21 cellular contexts compared by ENCODE assay signal in genomic region chr14:104550849-104551728, GRCh38. TPM values are rescaled to one million over a fixed set of nuclear protein-coding genes. Genes with fewer than 3 reads are reported as not detected.
DNase-seq lines count a peak whose midpoint lies in the region; ATAC-seq and TF ChIP-seq lines count a peak whose summit lies in the region.
"Had no signal": no experiment of that assay in that cellular context is flagged by ENCODE, and none has a peak within 500 bp of the region (broad histone marks: within the 10 kb centered on the region; RNA-seq: fewer than 3 reads in every experiment).

No MANE protein-coding gene starts in this region.

- intact Hi-C loops in activated CD4-positive, alpha-beta T cell treated with anti-CD3 and anti-CD28 coated beads for 36 hours (cut with DNase I, micrococcal nuclease), result no loop called here
- intact Hi-C loops in dorsolateral prefrontal cortex (cut with DNase I) (no loop called here), prostate gland (cut with DNase I) (no loop called here)

- no peaks in the 10 kb centered on the region for H3K36me3 ChIP-seq in prostate gland

- H3K27me3 ChIP-seq in dorsolateral prefrontal cortex, result peaks cover 0 to 13% (median 0%) of the 10 kb centered on the region in 45 donors
- H3K27me3 ChIP-seq in prostate gland (replicated peaks; ENCODE audit: insufficient read depth), result peaks cover 10% of the 10 kb centered on the region

- DNase-seq in activated CD4-positive, alpha-beta T cell treated with anti-CD3 and anti-CD28 coated beads for 36 hours, result peak; percentile 2
- DNase-seq in activated CD4-positive, alpha-beta T cell treated with anti-CD3 and anti-CD28 coated beads for 4 hours, result no peak
- DNase-seq in HFFc6 (no peak), dorsolateral prefrontal cortex (peak in 8 of 10 donors; percentile 6 to 40 (median 26)), omental fat pad (ENCODE audit: low spot score) (peak; percentile 1), prostate gland (ENCODE audit: low spot score) (no peak), DMS 273 (lab: John Stamatoyannopoulos, UW; ENCODE audit: unreplicated experiment) (no peak), A172 (ENCODE audit: low spot score) (no peak)
- DNase-seq: activated CD4-positive, alpha-beta T cell treated with anti-CD3 and anti-CD28 coated beads, Interleukin-2, amount 10 ng/mL, durations not matched to agents 7 days and 5 days; activated T-cell treated with anti-CD3 and anti-CD28 coated beads, Interleukin-2, amount 50 U/mL, for 24 hours; amniotic stem cell; EL; foreskin keratinocyte; HCEC 1CT; MM.1S; NCI-H2081; NCI-H748 treated with DMSO at 0.1 percent for 48 hours had no signal

- WGBS in prostate gland, result 70% methylated on average over 24 of the region's 24 CpGs

- H3K9me3 Mint-ChIP-seq in activated CD4-positive, alpha-beta T cell treated with anti-CD3 and anti-CD28 coated beads for 36 hours (ENCODE audit: low read depth), result no peaks in the 10 kb centered on the region
- peaks cover 7% of the 10 kb centered on the region; the same call in 1 of the 2 replicates for H3K9me3 Mint-ChIP-seq in HFFc6
- H3K9me3 Mint-ChIP-seq: activated CD4-positive, alpha-beta T cell treated with anti-CD3 and anti-CD28 coated beads, Interleukin-2, amount 10 ng/mL, durations not matched to agents 7 days and 5 days; activated T-cell treated with anti-CD3 and anti-CD28 coated beads, Interleukin-2, amount 50 U/mL, for 24 hours had no signal

- POLR2A ChIA-PET in activated CD4-positive, alpha-beta T cell treated with anti-CD3 and anti-CD28 coated beads for 36 hours (lab: Charles Lee), result no interaction called here

- no peak for TF ChIP-seq POLR2A in prostate gland (IDR thresholded peaks at IDR 0.05)

- H3K27ac ChIP-seq in dorsolateral prefrontal cortex (no peak overlapping the region), prostate gland (no peak overlapping the region)
- H3K27ac ChIP-seq: foreskin keratinocyte, skin epidermis had no signal

- CTCF ChIA-PET in activated CD4-positive, alpha-beta T cell treated with anti-CD3 and anti-CD28 coated beads for 36 hours (lab: Charles Lee), result no interaction called here

- H3K4me3 Mint-ChIP-seq in activated CD4-positive, alpha-beta T cell treated with anti-CD3 and anti-CD28 coated beads for 36 hours, result no peak overlapping the region
- H3K4me3 Mint-ChIP-seq in HFFc6, result no peak overlapping the region
- H3K4me3 Mint-ChIP-seq: activated CD4-positive, alpha-beta T cell treated with anti-CD3 and anti-CD28 coated beads, Interleukin-2, amount 10 ng/mL, durations not matched to agents 7 days and 5 days; activated T-cell treated with anti-CD3 and anti-CD28 coated beads, Interleukin-2, amount 50 U/mL, for 24 hours; memory B cell had no signal

- H3K27me3 Mint-ChIP-seq in activated CD4-positive, alpha-beta T cell treated with anti-CD3 and anti-CD28 coated beads for 36 hours, result peaks cover 11% of the 10 kb centered on the region
- H3K27me3 Mint-ChIP-seq in HFFc6 (ENCODE audit: insufficient read depth), result peaks cover 30% of the 10 kb centered on the region
- H3K27me3 Mint-ChIP-seq: activated CD4-positive, alpha-beta T cell treated with anti-CD3 and anti-CD28 coated beads, Interleukin-2, amount 10 ng/mL, durations not matched to agents 7 days and 5 days had no signal

- ATAC-seq in activated CD4-positive, alpha-beta T cell treated with anti-CD3 and anti-CD28 coated beads for 36 hours, result no peak
- no peak for ATAC-seq in omental fat pad (ENCODE audit: low FRiP score)
- ATAC-seq: foreskin keratinocyte had no signal

- no peaks in the 10 kb centered on the region for H3K4me1 Mint-ChIP-seq in activated CD4-positive, alpha-beta T cell treated with anti-CD3 and anti-CD28 coated beads for 36 hours
- no peaks in the 10 kb centered on the region for H3K4me1 Mint-ChIP-seq in HFFc6 (ENCODE audit: low read depth)
- H3K4me1 Mint-ChIP-seq: activated CD4-positive, alpha-beta T cell treated with anti-CD3 and anti-CD28 coated beads, Interleukin-2, amount 10 ng/mL, durations not matched to agents 7 days and 5 days; memory B cell had no signal

- no peaks in the 10 kb centered on the region for H3K9me3 ChIP-seq in prostate gland

- H3K4me1 ChIP-seq in prostate gland (replicated peaks), result no peaks in the 10 kb centered on the region
- H3K4me1 ChIP-seq: foreskin keratinocyte had no signal

- TF ChIP-seq CTCF in HFFc6 (IDR thresholded peaks at IDR 0.05) (0 out of 2 replicates have a peak, but pooled peaks have one; percentile 19), dorsolateral prefrontal cortex (IDR thresholded peaks at IDR 0.05 in 54 of 56, conservative IDR thresholded peaks at IDR 0.05 in 2 of 56; ENCODE audit: low read depth in 1 of 56, partially characterized antibody in 56 of 56) (peak in 18 of 56 donors; percentile 10 to 32 (median 22)), omental fat pad (IDR thresholded peaks at IDR 0.05) (no peak), prostate gland (IDR thresholded peaks at IDR 0.05) (no peak)

- H3K4me3 ChIP-seq in dorsolateral prefrontal cortex (no peak overlapping the region), prostate gland (no peak overlapping the region)
- H3K4me3 ChIP-seq: skin epidermis had no signal

- no peaks in the 10 kb centered on the region for H3K36me3 Mint-ChIP-seq in activated CD4-positive, alpha-beta T cell treated with anti-CD3 and anti-CD28 coated beads for 36 hours (ENCODE audit: low read depth)
- no peaks in the 10 kb centered on the region for H3K36me3 Mint-ChIP-seq in HFFc6 (ENCODE audit: low read depth)
- H3K36me3 Mint-ChIP-seq: memory B cell had no signal

- H3K27ac Mint-ChIP-seq in activated CD4-positive, alpha-beta T cell treated with anti-CD3 and anti-CD28 coated beads for 36 hours, result no peak overlapping the region
- no peak overlapping the region for H3K27ac Mint-ChIP-seq in HFFc6
- H3K27ac Mint-ChIP-seq: activated CD4-positive, alpha-beta T cell treated with anti-CD3 and anti-CD28 coated beads, Interleukin-2, amount 10 ng/mL, durations not matched to agents 7 days and 5 days; activated T-cell treated with anti-CD3 and anti-CD28 coated beads, Interleukin-2, amount 50 U/mL, for 24 hours; memory B cell had no signal

RNA-seq across cellular contexts. Expression of gene C14orf180, which starts 28.5 kb away (rescaled TPM):
- total RNA-seq in activated CD4-positive, alpha-beta T cell treated with anti-CD3 and anti-CD28 coated beads for 36 hours, result not detected
- not detected for total RNA-seq in HFFc6 (2021; fragmentation: NEBNext Ultra II Directional; extraction: Animal tissue kit (Norgen Biotek cat#: 25700))
- total RNA-seq in dorsolateral prefrontal cortex (under 1 TPM in 4 of 120 experiments, not detected in 116; 0.24 to 0.41 (median 0.36) TPM), omental fat pad (10 to 100 TPM; 25.8 to 57.8 (median 35.4) TPM), prostate gland (under 1 TPM in 1 of 2 donors, not detected in 1; 0.32 TPM)
- not detected in 2 replicates for total RNA-seq in A172 (2014; rRNA removed; shearing (Covaris generic))
- total RNA-seq: activated CD4-positive, alpha-beta T cell treated with anti-CD3 and anti-CD28 coated beads, Interleukin-2, amount 10 ng/mL, durations not matched to agents 7 days and 5 days; foreskin keratinocyte; RPMI7951; T-helper 2 cell treated with Interferon-gamma antibody and Interleukin-4, amounts not matched to agents 100 ng/mL and 5 ng/mL, for 36 hours had no signal

RNA-seq across cellular contexts. Expression of gene TMEM179, which starts 53.5 kb away (rescaled TPM):
- under 1 TPM in 1 of 2 experiments, not detected in 1; 0.32 TPM for total RNA-seq in activated CD4-positive, alpha-beta T cell treated with anti-CD3 and anti-CD28 coated beads for 36 hours
- not detected for total RNA-seq in HFFc6 (2021; fragmentation: NEBNext Ultra II Directional; extraction: Animal tissue kit (Norgen Biotek cat#: 25700))
- 100 to 1,000 TPM in 32 of 120 experiments, 10 to 100 TPM in 88; 45.0 to 133 (median 88.7) TPM for total RNA-seq in dorsolateral prefrontal cortex
- total RNA-seq in omental fat pad, result not detected
- total RNA-seq in prostate gland, result 1 to 10 TPM; 1.4 to 6.0 TPM
- total RNA-seq in A172 (2014; rRNA removed; shearing (Covaris generic)), result 0.43 TPM in 1 of 2 replicates, not detected in the other
- total RNA-seq: activated CD4-positive, alpha-beta T cell treated with anti-CD3 and anti-CD28 coated beads, Interleukin-2, amount 10 ng/mL, durations not matched to agents 7 days and 5 days; foreskin keratinocyte; RPMI7951 had no signal

Comparison
In these comparisons a context has a peak if more than half of its experiments do, and no peak if none do; other contexts are left out.
1. DNase-seq: peak in activated CD4-positive, alpha-beta T cell treated with anti-CD3 and anti-CD28 coated beads for 36 hours (single experiment), dorsolateral prefrontal cortex (8 of 10) and omental fat pad (single experiment); none in activated CD4-positive, alpha-beta T cell treated with anti-CD3 and anti-CD28 coated beads for 4 hours (0 of 2), HFFc6 (single experiment), prostate gland (single experiment), DMS 273 (single experiment) and A172 (single experiment).
2. RNA of gene C14orf180, which starts 28.5 kb away (total RNA-seq): 25.8 to 57.8 TPM in omental fat pad; 0.32 TPM in prostate gland, not detected in activated CD4-positive, alpha-beta T cell treated with anti-CD3 and anti-CD28 coated beads for 36 hours, not detected in HFFc6, 0.24 to 0.41 TPM in dorsolateral prefrontal cortex and not detected in A172; every median in the first group is over 10 times any median in the second.
3. RNA of gene TMEM179, which starts 53.5 kb away (total RNA-seq): 45.0 to 133 TPM in dorsolateral prefrontal cortex; 1.4 to 6.0 TPM in prostate gland, 0.32 TPM in activated CD4-positive, alpha-beta T cell treated with anti-CD3 and anti-CD28 coated beads for 36 hours, not detected in HFFc6, not detected in omental fat pad and 0.43 TPM in A172; every median in the first group is over 4 times any median in the second.